In genomic region chr2:18976112-18976961, GRCh38 we compare ENCODE assay signal across 9 cellular contexts.
A peak's percentile ranks its signal among the peaks of the same experiment; 100 is the strongest.
DNase-seq lines count a peak whose midpoint lies in the region; ATAC-seq, FAIRE-seq and TF ChIP-seq lines count a peak whose summit lies in the region.
"Had no signal": no experiment of that assay in that cellular context is flagged by ENCODE, and none has a peak within 500 bp of the region (broad histone marks: within the 10 kb centered on the region; RNA-seq: fewer than 3 reads in every experiment).

No MANE protein-coding gene starts in this region.

- H3K36me3 ChIP-seq in liver (ENCODE audit: control insufficient read depth in 4 of 4, insufficient read depth in 3 of 4, low read depth in 1 of 4, low read length in 3 of 4) (no peaks in the 10 kb centered on the region), right lobe of liver (no peaks in the 10 kb centered on the region), pancreas (no peaks in the 10 kb centered on the region)

- no peak for TF ChIP-seq RAD21 in liver (IDR thresholded peaks at IDR 0.05)

- no peak for TF ChIP-seq POLR2A in right lobe of liver (IDR thresholded peaks at IDR 0.05)

- TF ChIP-seq CTCF in liver (IDR thresholded peaks at IDR 0.05; ENCODE audit: low read depth, low read length, missing input control) (no peak), right lobe of liver (IDR thresholded peaks at IDR 0.05) (no peak), brain (conservative IDR thresholded peaks at IDR 0.05) (no peak), pancreas (IDR thresholded peaks at IDR 0.05) (no peak), RWPE1 (conservative IDR thresholded peaks at IDR 0.05; ENCODE audit: low read depth) (no peak)

- no peaks in the 10 kb centered on the region for H3K27me3 ChIP-seq in liver (ENCODE audit: control insufficient read depth in 4 of 4, insufficient read depth in 4 of 4, low read length in 3 of 4)
- no peaks in the 10 kb centered on the region for H3K27me3 ChIP-seq in right lobe of liver
- H3K27me3 ChIP-seq in pancreas = no peaks in the 10 kb centered on the region

- peaks cover 6% of the 10 kb centered on the region for H3K4me1 Mint-ChIP-seq in brain
- H3K4me1 Mint-ChIP-seq: activated naive CD4-positive, alpha-beta T cell treated with anti-CD3 and anti-CD28 coated beads, Interleukin-2, amount 50 U/mL, for 24 hours had no signal

- FAIRE-seq in pancreas (lab: Jason Lieb, UNC) = peak; percentile 59

- H3K27ac ChIP-seq in liver (ENCODE audit: low read depth in 1 of 2, low read length in 2 of 2) (no peak overlapping the region), right lobe of liver (no peak overlapping the region), pancreas (no peak overlapping the region), RWPE1 (no peak overlapping the region)

- WGBS in liver = 77% methylated on average over 14 of the region's 14 CpGs
- 66% methylated on average over 14 of the region's 14 CpGs for WGBS in right lobe of liver (ENCODE audit: insufficient coverage, low coverage, low lambda C conversion rate, missing lambda C conversion rate)
- WGBS in pancreas, 2 donors = 80 to 83% methylated on average over 14 of the region's 14 CpGs

- H3K27me3 Mint-ChIP-seq in brain = no peaks in the 10 kb centered on the region
- H3K27me3 Mint-ChIP-seq: activated naive CD4-positive, alpha-beta T cell treated with anti-CD3 and anti-CD28 coated beads, Interleukin-2, amount 50 U/mL, for 24 hours had no signal

- H3K4me3 Mint-ChIP-seq in brain = peak overlapping the region in 1 of 5 experiments; percentile 26
- H3K4me3 Mint-ChIP-seq: activated naive CD4-positive, alpha-beta T cell treated with anti-CD3 and anti-CD28 coated beads, Interleukin-2, amount 50 U/mL, for 24 hours had no signal

- H3K9me3 Mint-ChIP-seq in brain = no peaks in the 10 kb centered on the region

- intact Hi-C loops in right lobe of liver (cut with DNase I) (no loop called here), pancreas (cut with DNase I) (no loop called here)

- H3K4me3 ChIP-seq in liver (ENCODE audit: low read depth in 1 of 3, low read length in 3 of 3) (no peak overlapping the region), right lobe of liver (no peak overlapping the region), pancreas (no peak overlapping the region)

- H3K4me1 ChIP-seq in liver (ENCODE audit: control insufficient read depth in 4 of 4, insufficient read depth in 4 of 4, low read length in 3 of 4) (peaks cover 0 to 14% (median 2%) of the 10 kb centered on the region in 4 donors), right lobe of liver (peaks cover 0 to 10% (median 5%) of the 10 kb centered on the region in 4 donors), pancreas (peaks cover 0 to under 1% (median 0%) of the 10 kb centered on the region in 3 donors)

- CTCF ChIA-PET in RWPE1 (lab: Yijun Ruan, JAX) = no interaction called here

- no peak overlapping the region for H3K9ac ChIP-seq in liver (ENCODE audit: low read depth in 1 of 2, low read length in 2 of 2)

- H3K9me3 ChIP-seq in liver (ENCODE audit: control insufficient read depth in 4 of 4, low read length in 3 of 4) (no peaks in the 10 kb centered on the region), right lobe of liver (no peaks in the 10 kb centered on the region), pancreas (no peaks in the 10 kb centered on the region)

- POLR2A ChIA-PET in RWPE1 (lab: Yijun Ruan, JAX; ENCODE audit: low non-redundant PET) = no interaction called here

- no peak for ATAC-seq in right lobe of liver
- ATAC-seq in HG03558 (IDR thresholded peaks at IDR 0.05; ENCODE audit: extremely low read depth, unreplicated experiment) = peak; percentile 88
- ATAC-seq in pancreas = peak in 2 of 4 donors; percentile 14 to 54

- no peaks in the 10 kb centered on the region for H3K36me3 Mint-ChIP-seq in brain

- H3K27ac Mint-ChIP-seq in brain = peak overlapping the region in 3 of 5 experiments; percentile 14 to 67 (median 25)
- H3K27ac Mint-ChIP-seq: activated naive CD4-positive, alpha-beta T cell treated with anti-CD3 and anti-CD28 coated beads, Interleukin-2, amount 50 U/mL, for 24 hours had no signal

- DNase-seq in right lobe of liver = no peak
- DNase-seq in pancreas = no peak
- DNase-seq in stimulated activated CD4-positive, alpha-beta T cell treated with anti-CD3 and anti-CD28 coated beads, Interleukin-2, amount 100 ng/mL, for 24 hours = no peak
- no peak for DNase-seq in RWPE1 (ENCODE audit: low spot score)
- DNase-seq in NK-92 (lab: John Stamatoyannopoulos, UW; ENCODE audit: unreplicated experiment) = no peak

TF ChIP-seq in liver, 16 proteins besides CTCF, POLR2A, EP300 and RAD21:
- peak; percentile 12 for TF ChIP-seq NR2F2 (IDR thresholded peaks at IDR 0.05)
- no peak for TF ChIP-seq JUND (IDR thresholded peaks at IDR 0.05)
- TF ChIP-seq GABPA (IDR thresholded peaks at IDR 0.05 in 1 of 2, conservative IDR thresholded peaks at IDR 0.05 in 1 of 2) = no peak
